9 cellular contexts compared by ENCODE assay signal in genomic region chr2:196291873-196292800, GRCh38.
DNase-seq lines count a peak whose midpoint lies in the region; ATAC-seq and TF ChIP-seq lines count a peak whose summit lies in the region.
"Had no signal": no experiment of that assay in that cellular context is flagged by ENCODE, and none has a peak within 500 bp of the region (broad histone marks: within the 10 kb centered on the region; RNA-seq: fewer than 3 reads in every experiment).

No MANE protein-coding gene starts in this region.

- TF ChIP-seq EP300 in tibial nerve (IDR thresholded peaks at IDR 0.05): no peak

- H3K4me1 Mint-ChIP-seq in activated T-helper 17 cell treated with anti-CD3 and anti-CD28 coated beads, Interleukin-2, amount 50 U/mL, for 72 hours: peaks cover 34% of the 10 kb centered on the region
- H3K4me1 Mint-ChIP-seq in naive B cell: peaks cover 41 to 61% (median 61%) of the 10 kb centered on the region in 3 donors

- DNase-seq in naive B cell (no peak), D341Med (ENCODE audit: low spot score) (no peak), tibial nerve (ENCODE audit: low spot score in 2 of 2) (no peak)
- DNase-seq in effector memory CD4-positive, alpha-beta T cell: no peak

- no peaks in the 10 kb centered on the region for H3K36me3 Mint-ChIP-seq in activated T-helper 17 cell treated with anti-CD3 and anti-CD28 coated beads, Interleukin-2, amount 50 U/mL, for 72 hours (ENCODE audit: low read depth)
- no peaks in the 10 kb centered on the region for H3K36me3 Mint-ChIP-seq in naive B cell

- no peaks in the 10 kb centered on the region for H3K36me3 ChIP-seq in effector memory CD4-positive, alpha-beta T cell (ENCODE audit: control insufficient read depth, insufficient read depth, low read length)
- H3K36me3 ChIP-seq in tibial nerve: peaks cover 0 to 4% (median 0%) of the 10 kb centered on the region in 3 donors
- H3K36me3 ChIP-seq: vagina had no signal

- WGBS in tibial nerve, 2 donors: 76 to 84% methylated on average over 16 of the region's 16 CpGs

- peaks cover 17% of the 10 kb centered on the region for H3K4me1 ChIP-seq in effector memory CD4-positive, alpha-beta T cell (ENCODE audit: control insufficient read depth, insufficient read depth, low read length, poor library complexity, severe bottlenecking)
- peaks cover 0 to 26% (median 0%) of the 10 kb centered on the region in 4 donors for H3K4me1 ChIP-seq in tibial nerve

- peak overlapping the region; percentile 65 for H3K4me3 Mint-ChIP-seq in activated T-helper 17 cell treated with anti-CD3 and anti-CD28 coated beads, Interleukin-2, amount 50 U/mL, for 72 hours
- peak overlapping the region in 4 of 8 donors; percentile 28 to 77 (median 40) for H3K4me3 Mint-ChIP-seq in naive B cell

- H3K27me3 ChIP-seq in effector memory CD4-positive, alpha-beta T cell (replicated peaks; ENCODE audit: control insufficient read depth, insufficient read depth, low read length, poor library complexity, severe bottlenecking): no peaks in the 10 kb centered on the region
- H3K27me3 ChIP-seq in tibial nerve: no peaks in the 10 kb centered on the region
- H3K27me3 ChIP-seq: vagina had no signal

- ATAC-seq in GM18909 (IDR thresholded peaks at IDR 0.05; ENCODE audit: poor library complexity, unreplicated experiment): peak; percentile 73
- peak; percentile 55 for ATAC-seq in HG03139 (IDR thresholded peaks at IDR 0.05; ENCODE audit: unreplicated experiment)
- ATAC-seq in activated T-helper 17 cell treated with anti-CD3 and anti-CD28 coated beads, Interleukin-2, amount 50 U/mL, for 72 hours (replicated peaks): peak; percentile 37
- ATAC-seq in naive B cell (ENCODE audit: low read depth in 2 of 2): peak; percentile 63
- ATAC-seq in HG02642 (IDR thresholded peaks at IDR 0.05; ENCODE audit: poor library complexity, unreplicated experiment): no peak

- TF ChIP-seq CTCF in tibial nerve (IDR thresholded peaks at IDR 0.05): no peak

- no peak for TF ChIP-seq POLR2A in tibial nerve (IDR thresholded peaks at IDR 0.05)

- no peaks in the 10 kb centered on the region for H3K27me3 Mint-ChIP-seq in activated T-helper 17 cell treated with anti-CD3 and anti-CD28 coated beads, Interleukin-2, amount 50 U/mL, for 72 hours
- no peaks in the 10 kb centered on the region for H3K27me3 Mint-ChIP-seq in naive B cell

- peak overlapping the region; percentile 46 for H3K27ac Mint-ChIP-seq in activated T-helper 17 cell treated with anti-CD3 and anti-CD28 coated beads, Interleukin-2, amount 50 U/mL, for 72 hours
- H3K27ac Mint-ChIP-seq in naive B cell: peak overlapping the region; percentile 50 to 94 (median 78)

- no peaks in the 10 kb centered on the region for H3K9me3 Mint-ChIP-seq in activated T-helper 17 cell treated with anti-CD3 and anti-CD28 coated beads, Interleukin-2, amount 50 U/mL, for 72 hours
- H3K9me3 Mint-ChIP-seq in naive B cell: no peaks in the 10 kb centered on the region

- H3K27ac ChIP-seq in effector memory CD4-positive, alpha-beta T cell (ENCODE audit: insufficient read depth, low read length, poor library complexity, severe bottlenecking): no peak overlapping the region
- H3K27ac ChIP-seq in tibial nerve: peak overlapping the region in 1 of 4 donors; percentile 1
- H3K27ac ChIP-seq: vagina had no signal

- no peak overlapping the region for H3K4me3 ChIP-seq in effector memory CD4-positive, alpha-beta T cell (ENCODE audit: insufficient read depth, low read depth, low read length, poor library complexity, severe bottlenecking)
- no peak overlapping the region for H3K4me3 ChIP-seq in tibial nerve
- H3K4me3 ChIP-seq: vagina had no signal

- no peaks in the 10 kb centered on the region for H3K9me3 ChIP-seq in effector memory CD4-positive, alpha-beta T cell (ENCODE audit: control insufficient read depth, low read length)
- H3K9me3 ChIP-seq in tibial nerve: no peaks in the 10 kb centered on the region
- H3K9me3 ChIP-seq: vagina had no signal
